Comparison of ENCODE assay signal across 8 cellular contexts in the genomic region with DNA sequence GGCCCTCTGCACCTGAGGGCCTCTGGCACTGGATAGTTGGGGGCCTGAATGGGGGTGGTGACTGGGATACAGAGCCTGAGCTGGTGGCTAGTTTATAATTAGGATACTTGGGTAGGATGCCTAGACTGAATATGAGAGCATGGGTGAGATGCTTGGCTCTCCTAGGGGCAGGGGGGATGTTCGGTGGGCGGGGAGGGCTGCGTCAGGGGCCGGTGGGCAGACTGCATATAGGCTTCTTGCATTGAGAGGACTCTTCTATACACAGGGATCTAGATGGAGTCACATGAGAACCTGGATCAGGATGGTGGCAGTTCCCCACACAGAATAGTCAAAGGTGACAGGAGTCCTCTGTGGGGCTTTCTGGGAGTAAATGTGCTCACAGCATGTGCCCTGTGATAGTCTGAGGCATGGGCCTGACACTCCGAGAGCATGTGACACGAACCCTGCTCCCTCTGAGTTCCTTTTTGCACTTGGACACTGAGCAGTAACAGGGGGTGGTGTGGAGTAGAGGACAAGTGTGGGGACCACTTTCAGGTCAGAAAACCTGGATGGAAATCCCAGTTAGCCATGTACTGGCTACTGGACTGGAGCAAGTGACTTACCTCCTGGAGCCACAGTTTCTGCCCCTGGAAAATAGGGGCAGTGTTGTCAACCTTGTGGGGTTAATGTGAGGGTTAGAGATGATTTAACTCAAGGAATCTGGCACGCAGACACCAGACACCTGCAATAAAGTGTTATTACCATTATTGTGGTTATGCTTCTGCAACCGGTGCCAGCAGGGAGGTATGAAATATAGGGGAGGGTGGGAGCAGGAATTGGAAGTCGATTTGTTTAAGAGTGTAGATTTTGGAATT. TPM values are rescaled to one million over a fixed set of nuclear protein-coding genes. Genes with fewer than 3 reads are reported as not detected.
DNase-seq lines count a peak whose midpoint lies in the region; ATAC-seq and TF ChIP-seq lines count a peak whose summit lies in the region.

No MANE protein-coding gene starts in this region.

- no peak for ATAC-seq in CD8-positive, alpha-beta T cell
- ATAC-seq in Panc1 (no peak), GM18520 (IDR thresholded peaks at IDR 0.05; ENCODE audit: unreplicated experiment) (no peak)

- TSS peak; percentile 58 for BruUV-seq in Panc1 (replicated peaks; lab: Mats Ljungman, UMichigan)

- peak overlapping the region; percentile 92 for H3K27ac ChIP-seq in CD8-positive, alpha-beta T cell (ENCODE audit: low read depth, low read length)
- H3K27ac ChIP-seq in Panc1 (ENCODE audit: low read length): peak overlapping the region; percentile 84

- TF ChIP-seq CTCF in CD8-positive, alpha-beta T cell (IDR thresholded peaks at IDR 0.05): no peak
- TF ChIP-seq CTCF in Panc1 (IDR thresholded peaks at IDR 0.05) (no peak), endothelial cell (IDR thresholded peaks at IDR 0.05; ENCODE audit: unreplicated experiment) (no peak), osteocyte (IDR thresholded peaks at IDR 0.05) (no peak)

- CTCF ChIA-PET in CD8-positive, alpha-beta T cell (lab: Charles Lee): interaction anchor here (5.5 to 10.1 kb wide), 3 partner anchors 8 to 31 kb away, joined by 82 to 245 read pairs (median 95); partner anchors contain the start of gene TRAPPC3
- CTCF ChIA-PET in Panc1 (lab: Charles Lee): interaction anchor here (0.6 to 0.7 kb wide), 2 partner anchors 70 to 128 kb away, joined by 3 to 6 read pairs; no protein-coding TSS in a partner anchor

- H3K9me3 ChIP-seq in CD8-positive, alpha-beta T cell (ENCODE audit: low read length): no peaks in the 10 kb centered on the region
- no peaks in the 10 kb centered on the region for H3K9me3 ChIP-seq in Panc1 (ENCODE audit: control insufficient read depth, insufficient read depth, low read depth, low read length)

- in situ Hi-C loops in Panc1 (cut with HindIII; ENCODE audit: low pct_unique_long_range_greater_than_20kb, low sequenced_read_pairs): no loop called here

- peaks cover 72% of the 10 kb centered on the region for H3K4me1 Mint-ChIP-seq in CD8-positive, alpha-beta T cell (ENCODE audit: low read depth)
- H3K4me1 Mint-ChIP-seq in endothelial cell (ENCODE audit: unreplicated experiment): peaks cover 64% of the 10 kb centered on the region
- H3K4me1 Mint-ChIP-seq in osteocyte (ENCODE audit: unreplicated experiment): peaks cover 70% of the 10 kb centered on the region

- no peaks in the 10 kb centered on the region for H3K27me3 Mint-ChIP-seq in CD8-positive, alpha-beta T cell (ENCODE audit: low read depth)
- H3K27me3 Mint-ChIP-seq in endothelial cell (ENCODE audit: unreplicated experiment) (peaks cover 22% of the 10 kb centered on the region), osteocyte (ENCODE audit: unreplicated experiment) (no peaks in the 10 kb centered on the region)

- H3K4me3 ChIP-seq in CD8-positive, alpha-beta T cell (ENCODE audit: low read depth, low read length): peak overlapping the region; percentile 97
- H3K4me3 ChIP-seq in Panc1 (ENCODE audit: low read depth in 2 of 2, low read length in 2 of 2): peak overlapping the region; percentile 67 to 87

- peaks cover 30% of the 10 kb centered on the region for H3K36me3 Mint-ChIP-seq in CD8-positive, alpha-beta T cell
- peaks cover 35% of the 10 kb centered on the region for H3K36me3 Mint-ChIP-seq in endothelial cell (ENCODE audit: low read depth, unreplicated experiment)
- H3K36me3 Mint-ChIP-seq in osteocyte (ENCODE audit: unreplicated experiment): peaks cover 4% of the 10 kb centered on the region

- H3K4me1 ChIP-seq in CD8-positive, alpha-beta T cell (ENCODE audit: insufficient read depth, low read length): peaks cover 75% of the 10 kb centered on the region
- H3K4me1 ChIP-seq in Panc1 (ENCODE audit: control insufficient read depth, insufficient read depth, low read length): peaks cover 66% of the 10 kb centered on the region

- H3K27me3 ChIP-seq in CD8-positive, alpha-beta T cell (ENCODE audit: insufficient read depth, low read length): no peaks in the 10 kb centered on the region
- no peaks in the 10 kb centered on the region for H3K27me3 ChIP-seq in Panc1 (ENCODE audit: control insufficient read depth, insufficient read depth, low read length)

- H3K27ac Mint-ChIP-seq in CD8-positive, alpha-beta T cell: peak overlapping the region; percentile 94
- peak overlapping the region; percentile 73 for H3K27ac Mint-ChIP-seq in endothelial cell (ENCODE audit: unreplicated experiment)
- H3K27ac Mint-ChIP-seq in osteocyte (ENCODE audit: unreplicated experiment): peak overlapping the region; percentile 77

- intact Hi-C loops in CD8-positive, alpha-beta T cell (cut with DNase I, micrococcal nuclease): loop anchor here (1.0 to 10.0 kb wide), 3 partner anchors 9 to 973 kb away; partner anchors contain the start of genes THRAP3 (in 1 of the 2) and TRAPPC3 (in 1 of the 2)
- intact Hi-C loops in Panc1 (cut with micrococcal nuclease; ENCODE audit: unreplicated experiment): no loop called here

- POLR2A ChIA-PET in CD8-positive, alpha-beta T cell (lab: Charles Lee): interaction anchor here (1.4 to 4.9 kb wide), 5 partner anchors 8 to 66 kb away, joined by 3 to 78 read pairs (median 26); partner anchors contain the start of genes THRAP3 and TRAPPC3
- POLR2A ChIA-PET in Panc1 (lab: Charles Lee): interaction anchor here (0.6 kb wide), 1 partner anchor 214 kb away, joined by 16 read pairs; no protein-coding TSS in a partner anchor

- H3K36me3 ChIP-seq in CD8-positive, alpha-beta T cell (ENCODE audit: insufficient read depth, low read length): no peaks in the 10 kb centered on the region
- H3K36me3 ChIP-seq in Panc1 (ENCODE audit: control insufficient read depth, insufficient read depth, low read length): peaks cover 2% of the 10 kb centered on the region

- no peak for DNase-seq in CD8-positive, alpha-beta T cell
- no peak for DNase-seq in Panc1 (ENCODE audit: low read depth, low spot score)
- no peak for DNase-seq in endothelial cell (ENCODE audit: low spot score)
- no peak for DNase-seq in osteocyte (ENCODE audit: extremely low spot score, unreplicated experiment)
- no peak for DNase-seq in HK-2 (ENCODE audit: unreplicated experiment)
- no peak for DNase-seq in NCI-H345 (lab: John Stamatoyannopoulos, UW)
- no peak for DNase-seq in kidney tubule cell (ENCODE audit: low spot score)

- H3K9me3 Mint-ChIP-seq in CD8-positive, alpha-beta T cell: no peaks in the 10 kb centered on the region
- H3K9me3 Mint-ChIP-seq in endothelial cell (ENCODE audit: unreplicated experiment) (no peaks in the 10 kb centered on the region), osteocyte (ENCODE audit: unreplicated experiment) (no peaks in the 10 kb centered on the region)

- peak overlapping the region; percentile 89 for H3K4me3 Mint-ChIP-seq in CD8-positive, alpha-beta T cell
- H3K4me3 Mint-ChIP-seq in endothelial cell (ENCODE audit: unreplicated experiment) (peak overlapping the region; percentile 92), osteocyte (ENCODE audit: unreplicated experiment) (peak overlapping the region; percentile 85)

RNA-seq across cellular contexts. Expression of gene MAP7D1, which starts 2.2 kb away (rescaled TPM):
- total RNA-seq in CD8-positive, alpha-beta T cell: 100 to 1,000 TPM; 113 to 117 TPM
- total RNA-seq in Panc1 (2021; ENCODE audit: unreplicated experiment) (212 TPM), endothelial cell (ENCODE audit: unreplicated experiment) (189 TPM), osteocyte (157 and 163 TPM in 2 replicates)
- 223 TPM for polyA plus RNA-seq in Panc1 (2012; ENCODE audit: insufficient read length)

RNA-seq across cellular contexts. Expression of gene TRAPPC3, which starts 8.9 kb away (rescaled TPM):
- total RNA-seq in CD8-positive, alpha-beta T cell: 10 to 100 TPM; 18.4 to 21.6 TPM
- total RNA-seq in Panc1 (2021; ENCODE audit: unreplicated experiment) (98.7 TPM), endothelial cell (ENCODE audit: unreplicated experiment) (50.7 TPM), osteocyte (68.9 and 72.4 TPM in 2 replicates)
- polyA plus RNA-seq in Panc1 (2012; ENCODE audit: insufficient read length): 150 TPM

RNA-seq across cellular contexts. Expression of gene COL8A2, which starts 33.2 kb away (rescaled TPM):
- total RNA-seq in CD8-positive, alpha-beta T cell: under 1 TPM in 1 of 2 experiments, not detected in 1; 0.08 TPM
- total RNA-seq in Panc1 (2021; ENCODE audit: unreplicated experiment): 1.2 TPM
- polyA plus RNA-seq in Panc1 (2012; ENCODE audit: insufficient read length): 1.9 TPM
- 0.13 TPM for total RNA-seq in endothelial cell (ENCODE audit: unreplicated experiment)
- total RNA-seq in osteocyte: 8.2 and 10.1 TPM in 2 replicates
